Comparison of ENCODE assay signal across 8 cellular contexts in genomic region chr6:44223471-44224153, GRCh38. TPM values are rescaled to one million over a fixed set of nuclear protein-coding genes. Genes with fewer than 3 reads are reported as not detected.
A peak's percentile ranks its signal among the peaks of the same experiment; 100 is the strongest.
DNase-seq lines count a peak whose midpoint lies in the region; ATAC-seq and TF ChIP-seq lines count a peak whose summit lies in the region.

Gene SLC29A1 (plus strand): TSS chr6:44223595. CDS start chr6:44227314, 3,719 bp downstream.

- H3K4me1 Mint-ChIP-seq in IgD-negative memory B cell, result peaks cover under 1 to 22% (median 16%) of the 10 kb centered on the region in 3 donors
- peaks cover 16% of the 10 kb centered on the region for H3K4me1 Mint-ChIP-seq in activated T-helper 17 cell treated with anti-CD3 and anti-CD28 coated beads, Interleukin-2, amount 50 U/mL, for 72 hours
- peaks cover 67% of the 10 kb centered on the region for H3K4me1 Mint-ChIP-seq in nephron progenitor cell

- H3K4me3 ChIP-seq in BLaER1 (peak within 1 kb of the TSS; percentile 73), fibroblast of pulmonary artery (replicated peaks; ENCODE audit: low read depth, low read length) (peak within 1 kb of the TSS; percentile 52), stomach (peak within 1 kb of the TSS; percentile 52 to 86 (median 68))

- CTCF ChIA-PET in RWPE1 (lab: Yijun Ruan, JAX), result interaction anchor here (0.6 to 2.7 kb wide), 4 partner anchors 10 to 51 kb away, joined by 3 to 11 read pairs (median 5); no protein-coding TSS in a partner anchor

- H3K4me3 Mint-ChIP-seq in IgD-negative memory B cell, result peak within 1 kb of the TSS; percentile 80 to 93 (median 86)
- peak within 1 kb of the TSS; percentile 92 for H3K4me3 Mint-ChIP-seq in activated T-helper 17 cell treated with anti-CD3 and anti-CD28 coated beads, Interleukin-2, amount 50 U/mL, for 72 hours
- H3K4me3 Mint-ChIP-seq in nephron progenitor cell, result peak within 1 kb of the TSS; percentile 84

- H3K4me1 ChIP-seq in BLaER1 (peaks cover 74% of the 10 kb centered on the region), stomach (peaks cover 80 to 99% (median 92%) of the 10 kb centered on the region in 4 donors)

- peak; percentile 56 for ATAC-seq in GM19395 (IDR thresholded peaks at IDR 0.05; ENCODE audit: unreplicated experiment)
- peak; percentile 77 for ATAC-seq in activated T-helper 17 cell treated with anti-CD3 and anti-CD28 coated beads, Interleukin-2, amount 50 U/mL, for 72 hours (replicated peaks)

- H3K9me3 ChIP-seq in BLaER1, result no peaks in the 10 kb centered on the region
- no peaks in the 10 kb centered on the region for H3K9me3 ChIP-seq in stomach

- DNase-seq in RWPE1 (ENCODE audit: low spot score) (peak; percentile 87), fibroblast of pulmonary artery (ENCODE audit: low read depth) (peak; percentile 39), nephron progenitor cell (peak; percentile 86), stomach (peak; percentile 76)

- H3K36me3 ChIP-seq in BLaER1, result peaks cover 15% of the 10 kb centered on the region
- H3K36me3 ChIP-seq in stomach, result peaks cover 0 to 6% (median 3%) of the 10 kb centered on the region in 4 donors

- no peak for TF ChIP-seq EP300 in stomach (IDR thresholded peaks at IDR 0.05)

- H4K20me1 ChIP-seq in BLaER1, result peaks cover 43% of the 10 kb centered on the region

- H3K27ac ChIP-seq in BLaER1, result peak within 1 kb of the TSS; percentile 33
- peak within 1 kb of the TSS; percentile 86 for H3K27ac ChIP-seq in RWPE1
- peak within 1 kb of the TSS; percentile 92 to 99 (median 95) for H3K27ac ChIP-seq in stomach

- H3K36me3 Mint-ChIP-seq in IgD-negative memory B cell (no peaks in the 10 kb centered on the region), nephron progenitor cell (ENCODE audit: low read depth) (no peaks in the 10 kb centered on the region)
- H3K36me3 Mint-ChIP-seq in activated T-helper 17 cell treated with anti-CD3 and anti-CD28 coated beads, Interleukin-2, amount 50 U/mL, for 72 hours (ENCODE audit: low read depth), result peaks cover 9% of the 10 kb centered on the region

- H3K27ac Mint-ChIP-seq in IgD-negative memory B cell, result peak within 1 kb of the TSS in 1 of 3 donors; percentile 56
- H3K27ac Mint-ChIP-seq in activated T-helper 17 cell treated with anti-CD3 and anti-CD28 coated beads, Interleukin-2, amount 50 U/mL, for 72 hours, result peak within 1 kb of the TSS; percentile 80
- no peak within 1 kb of the TSS for H3K27ac Mint-ChIP-seq in nephron progenitor cell

- no peaks in the 10 kb centered on the region for H3K9me3 Mint-ChIP-seq in IgD-negative memory B cell
- H3K9me3 Mint-ChIP-seq in activated T-helper 17 cell treated with anti-CD3 and anti-CD28 coated beads, Interleukin-2, amount 50 U/mL, for 72 hours, result no peaks in the 10 kb centered on the region
- H3K9me3 Mint-ChIP-seq in nephron progenitor cell, result no peaks in the 10 kb centered on the region

- H3K9ac ChIP-seq in BLaER1, result peak within 1 kb of the TSS; percentile 78

- POLR2A ChIA-PET in RWPE1 (lab: Yijun Ruan, JAX; ENCODE audit: low non-redundant PET), result interaction anchor here (0.5 to 0.6 kb wide), 3 partner anchors 11 to 280 kb away, joined by 3 read pairs; no protein-coding TSS in a partner anchor

- H3K27me3 Mint-ChIP-seq in IgD-negative memory B cell (peaks cover 3% of the 10 kb centered on the region), nephron progenitor cell (ENCODE audit: low read depth, poor library complexity) (no peaks in the 10 kb centered on the region)
- H3K27me3 Mint-ChIP-seq in activated T-helper 17 cell treated with anti-CD3 and anti-CD28 coated beads, Interleukin-2, amount 50 U/mL, for 72 hours, result no peaks in the 10 kb centered on the region

- intact Hi-C loops in stomach (cut with DNase I; ENCODE audit: low total_unique reads), result no loop called here

- TF ChIP-seq CTCF in RWPE1 (conservative IDR thresholded peaks at IDR 0.05; ENCODE audit: low read depth) (0 out of 2 replicates have a peak, but pooled peaks have one; percentile 11), fibroblast of pulmonary artery (IDR thresholded peaks at IDR 0.05; ENCODE audit: low read length, missing control alignments) (no peak), nephron progenitor cell (IDR thresholded peaks at IDR 0.05) (peak; percentile 33), stomach (IDR thresholded peaks at IDR 0.05) (no peak)

- no peak for TF ChIP-seq POLR2A in stomach (IDR thresholded peaks at IDR 0.05)

- H3K4me2 ChIP-seq in BLaER1, result peak within 1 kb of the TSS; percentile 96

- H3K27me3 ChIP-seq in BLaER1 (no peaks in the 10 kb centered on the region), stomach (no peaks in the 10 kb centered on the region)

- 0 to 2% (median 0%) methylated on average over 29 to 71 of the region's 72 CpGs for WGBS in stomach, 5 donors

RNA-seq across cellular contexts. Expression of gene SLC29A1, which starts in this region (rescaled TPM):
- 5.4 TPM for polyA plus RNA-seq in IgD-negative memory B cell
- 10 to 100 TPM; 40.8 to 80.8 TPM for total RNA-seq in activated T-helper 17 cell treated with anti-CD3 and anti-CD28 coated beads, Interleukin-2, amount 50 U/mL, for 72 hours
- total RNA-seq in stomach, result 100 to 1,000 TPM in 2 of 5 donors, 10 to 100 TPM in 3; 26.4 to 217 (median 77.4) TPM
- 10 to 100 TPM; 22.6 to 33.5 (median 29.0) TPM for polyA plus RNA-seq in stomach

Comparison
In these comparisons a context has a peak if more than half of its experiments do, and no peak if none do; other contexts are left out.
1. Peak in every context shown above with its lines: DNase-seq, ATAC-seq, H3K4me3 ChIP-seq and H3K27ac ChIP-seq.
2. H3K27ac ChIP-seq: peak in every context shown above with its lines; median percentile 95 in stomach; 86 in RWPE1; 33 in BLaER1.
3. CTCF ChIP-seq: peak in RWPE1 (single experiment) and nephron progenitor cell (single experiment); none in fibroblast of pulmonary artery (single experiment) and stomach (0 of 7).